Comparison of ENCODE assay signal across 11 cellular contexts in the genomic region with DNA sequence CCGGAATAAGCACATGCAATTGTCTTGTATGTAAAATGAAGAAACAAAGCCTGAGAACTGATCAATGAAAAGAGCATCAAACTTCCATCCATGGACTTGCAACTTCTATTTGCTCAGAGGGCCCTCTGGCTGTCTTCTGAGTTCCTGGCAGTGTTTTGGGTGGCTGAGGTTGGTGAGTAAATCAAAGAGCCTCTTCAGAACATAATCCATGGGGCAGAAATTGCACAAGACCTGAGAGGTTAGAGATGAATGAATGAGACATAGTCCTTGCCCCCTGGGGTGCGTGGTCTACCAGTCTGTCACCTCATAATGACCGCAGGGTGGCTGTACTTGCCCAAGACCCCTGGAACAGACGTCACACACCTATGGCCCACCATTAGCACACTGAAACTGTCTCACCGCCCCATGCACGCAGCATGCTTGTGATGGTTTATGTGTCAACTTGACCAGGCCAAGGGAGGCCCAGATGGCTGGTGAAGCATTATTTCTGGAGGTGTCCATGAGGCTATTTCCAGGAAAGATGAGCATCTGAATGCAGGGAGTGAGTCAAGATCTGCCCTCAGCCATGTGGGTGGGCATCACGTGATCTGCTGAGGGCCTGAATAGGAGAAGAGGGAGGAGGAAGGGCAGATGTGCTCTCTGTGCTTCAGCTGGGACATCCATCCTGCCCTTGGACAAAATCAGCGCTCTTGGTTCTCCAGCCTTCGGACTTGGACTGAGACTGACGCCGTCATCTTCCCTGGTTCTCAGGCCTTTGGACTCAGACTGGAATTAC. TPM values are rescaled to one million over a fixed set of nuclear protein-coding genes. Genes with fewer than 3 reads are reported as not detected.
DNase-seq lines count a peak whose midpoint lies in the region; ATAC-seq and TF ChIP-seq lines count a peak whose summit lies in the region.
"Had no signal": no experiment of that assay in that cellular context is flagged by ENCODE, and none has a peak within 500 bp of the region (broad histone marks: within the 10 kb centered on the region; RNA-seq: fewer than 3 reads in every experiment).

No MANE protein-coding gene starts in this region.

- no peaks in the 10 kb centered on the region for H3F3A ChIP-seq in GM23338 (replicated peaks; ENCODE audit: low read depth)

- H3K4me3 Mint-ChIP-seq in CD14-positive monocyte = peak overlapping the region; percentile 57 to 87
- no peak overlapping the region for H3K4me3 Mint-ChIP-seq in GM23338
- H3K4me3 Mint-ChIP-seq in activated CD8-positive, alpha-beta T cell treated with anti-CD3 and anti-CD28 coated beads, Interleukin-2, amount 10 ng/mL, durations not matched to agents 7 days and 5 days = peak overlapping the region; percentile 9
- H3K4me3 Mint-ChIP-seq in effector memory CD8-positive, alpha-beta T cell = no peak overlapping the region

- H3K27ac Mint-ChIP-seq in CD14-positive monocyte = peak overlapping the region; percentile 89 to 98 (median 96)
- no peak overlapping the region for H3K27ac Mint-ChIP-seq in GM23338
- H3K27ac Mint-ChIP-seq in activated CD8-positive, alpha-beta T cell treated with anti-CD3 and anti-CD28 coated beads, Interleukin-2, amount 10 ng/mL, durations not matched to agents 7 days and 5 days = peak overlapping the region; percentile 86
- peak overlapping the region in 1 of 2 donors; percentile 38 for H3K27ac Mint-ChIP-seq in effector memory CD8-positive, alpha-beta T cell

- H3K4me3 ChIP-seq in GM23338 = no peak overlapping the region
- no peak overlapping the region for H3K4me3 ChIP-seq in mesenchymal stem cell (ENCODE audit: insufficient read depth in 1 of 2, low read depth in 1 of 2, low read length in 2 of 2)

- H2AK5ac ChIP-seq in mesenchymal stem cell (ENCODE audit: low read length, severe bottlenecking) = peak overlapping the region; percentile 37

- peaks cover 29 to 45% of the 10 kb centered on the region in 2 donors for H3K36me3 Mint-ChIP-seq in CD14-positive monocyte
- H3K36me3 Mint-ChIP-seq in GM23338 (ENCODE audit: low read depth) = no peaks in the 10 kb centered on the region
- peaks cover 65% of the 10 kb centered on the region for H3K36me3 Mint-ChIP-seq in activated CD8-positive, alpha-beta T cell treated with anti-CD3 and anti-CD28 coated beads, Interleukin-2, amount 10 ng/mL, durations not matched to agents 7 days and 5 days (ENCODE audit: low read depth)
- peaks cover 3% of the 10 kb centered on the region for H3K36me3 Mint-ChIP-seq in effector memory CD8-positive, alpha-beta T cell (ENCODE audit: insufficient read depth)

- H3K27ac ChIP-seq in GM23338 (ENCODE audit: low read depth) (no peak overlapping the region), mesenchymal stem cell (ENCODE audit: low read length, poor library complexity, severe bottlenecking) (peak overlapping the region; percentile 91)

- no peak for ATAC-seq in GM23338
- ATAC-seq in activated CD8-positive, alpha-beta T cell treated with anti-CD3 and anti-CD28 coated beads, Interleukin-2, amount 10 ng/mL, durations not matched to agents 7 days and 5 days = no peak
- no peak for ATAC-seq in HG03139 (IDR thresholded peaks at IDR 0.05; ENCODE audit: unreplicated experiment)
- ATAC-seq in effector memory CD8-positive, alpha-beta T cell (replicated peaks) = no peak

- no peak overlapping the region for H3K14ac ChIP-seq in mesenchymal stem cell (ENCODE audit: low read length in 2 of 2)

- H3K79me1 ChIP-seq in mesenchymal stem cell (replicated peaks; ENCODE audit: low read length, poor library complexity, severe bottlenecking) = no peaks in the 10 kb centered on the region

- no peaks in the 10 kb centered on the region for H3K9me2 ChIP-seq in GM23338 (ENCODE audit: insufficient read depth)

- H4K20me1 ChIP-seq in GM23338 (replicated peaks; ENCODE audit: insufficient read depth) = no peaks in the 10 kb centered on the region

- H2BK12ac ChIP-seq in mesenchymal stem cell (ENCODE audit: low read length in 2 of 2) = no peak overlapping the region

- DNase-seq in CD14-positive monocyte (ENCODE audit: low spot score) (no peak), GM23338 (ENCODE audit: low spot score) (no peak), mesenchymal stem cell (peak; percentile 11), NCI-H1105 treated with DMSO at 0.1 percent for 48 hours (lab: John Stamatoyannopoulos, UW) (no peak), posterior vena cava (ENCODE audit: low spot score) (no peak)
- peak; percentile 36 for DNase-seq in activated CD8-positive, alpha-beta T cell treated with anti-CD3 and anti-CD28 coated beads, Interleukin-2, amount 10 ng/mL, durations not matched to agents 7 days and 5 days
- no peak for DNase-seq in effector memory CD8-positive, alpha-beta T cell
- DNase-seq: kidney; RPMI8226; stimulated activated CD4-positive, alpha-beta T cell treated with anti-CD3 and anti-CD28 coated beads, Interleukin-4, amount 100 ng/mL, for 4 hours had no signal

- H3K4me1 ChIP-seq in GM23338 (ENCODE audit: insufficient read depth) (peaks cover 16% of the 10 kb centered on the region), mesenchymal stem cell (ENCODE audit: control insufficient read depth, insufficient read depth, low read depth, low read length) (peaks cover 17% of the 10 kb centered on the region)

- 81% methylated on average over 10 of the region's 11 CpGs for WGBS in mesenchymal stem cell

- POLR2A ChIA-PET in activated CD8-positive, alpha-beta T cell treated with anti-CD3 and anti-CD28 coated beads, Interleukin-2, amount 10 ng/mL, durations not matched to agents 7 days and 5 days (lab: Charles Lee) = interaction anchor here (0.7 to 1.4 kb wide), 3 partner anchors 90 to 421 kb away, joined by 3 read pairs; no protein-coding TSS in a partner anchor

- intact Hi-C loops in CD14-positive monocyte (cut with micrococcal nuclease) = loop anchor here in 1 of 2 donors (5.0 kb wide), 1 partner anchor 42 kb away; no protein-coding TSS in a partner anchor
- intact Hi-C loops in posterior vena cava (cut with DNase I) = no loop called here

- H3K18ac ChIP-seq in mesenchymal stem cell (ENCODE audit: low read depth in 1 of 2, low read length in 2 of 2) = no peak overlapping the region

- no peak overlapping the region for H2BK120ac ChIP-seq in mesenchymal stem cell (ENCODE audit: low read depth, low read length)

- H3K4me1 Mint-ChIP-seq in CD14-positive monocyte (peaks cover 67% of the 10 kb centered on the region), GM23338 (peaks cover 14% of the 10 kb centered on the region)
- H3K4me1 Mint-ChIP-seq in activated CD8-positive, alpha-beta T cell treated with anti-CD3 and anti-CD28 coated beads, Interleukin-2, amount 10 ng/mL, durations not matched to agents 7 days and 5 days (ENCODE audit: low read depth) = peaks cover 76% of the 10 kb centered on the region
- peaks cover 7 to 13% of the 10 kb centered on the region in 2 donors for H3K4me1 Mint-ChIP-seq in effector memory CD8-positive, alpha-beta T cell (ENCODE audit: low read depth in 2 of 2)

- H3K23ac ChIP-seq in mesenchymal stem cell (ENCODE audit: low read length in 2 of 2) = no peak overlapping the region

- no peaks in the 10 kb centered on the region for H3K36me3 ChIP-seq in GM23338 (ENCODE audit: insufficient read depth)
- H3K36me3 ChIP-seq in mesenchymal stem cell (ENCODE audit: control insufficient read depth in 1 of 2, insufficient read depth in 2 of 2, low read depth in 1 of 2, low read length in 2 of 2) = no peaks in the 10 kb centered on the region

- CTCF ChIA-PET in activated CD8-positive, alpha-beta T cell treated with anti-CD3 and anti-CD28 coated beads, Interleukin-2, amount 10 ng/mL, durations not matched to agents 7 days and 5 days (lab: Charles Lee) = interaction anchor here (1.0 to 2.2 kb wide), 7 partner anchors 8 to 139 kb away, joined by 3 to 6 read pairs (median 4); a partner anchor contains a TSS

- 0 out of 2 replicates have a peak overlapping the region, but pooled peaks have one; percentile 48 for H3K4me2 ChIP-seq in GM23338
- no peak overlapping the region for H3K4me2 ChIP-seq in mesenchymal stem cell (ENCODE audit: low read length, poor library complexity, severe bottlenecking)

- H2BK5ac ChIP-seq in mesenchymal stem cell (ENCODE audit: low read depth, low read length, poor library complexity, severe bottlenecking) = peak overlapping the region; percentile 35

- peaks cover 0 to 3% (median 0%) of the 10 kb centered on the region in 7 donors for H3K9me3 Mint-ChIP-seq in CD14-positive monocyte
- no peaks in the 10 kb centered on the region for H3K9me3 Mint-ChIP-seq in GM23338
- H3K9me3 Mint-ChIP-seq in activated CD8-positive, alpha-beta T cell treated with anti-CD3 and anti-CD28 coated beads, Interleukin-2, amount 10 ng/mL, durations not matched to agents 7 days and 5 days (ENCODE audit: insufficient read depth) = no peaks in the 10 kb centered on the region
- H3K9me3 Mint-ChIP-seq in effector memory CD8-positive, alpha-beta T cell = no peaks in the 10 kb centered on the region

- H3K9me3 ChIP-seq in mesenchymal stem cell (ENCODE audit: control insufficient read depth, low read length) = no peaks in the 10 kb centered on the region

- H2BK15ac ChIP-seq in mesenchymal stem cell (ENCODE audit: low read depth, poor library complexity, severe bottlenecking) = no peak overlapping the region

- H3K9ac ChIP-seq in mesenchymal stem cell (ENCODE audit: low read length) = no peak overlapping the region

- no peak overlapping the region for H3K4ac ChIP-seq in mesenchymal stem cell (ENCODE audit: low read depth in 1 of 2, low read length in 2 of 2)

- H3K79me2 ChIP-seq in GM23338 (replicated peaks; ENCODE audit: insufficient read depth) = no peaks in the 10 kb centered on the region

- no peaks in the 10 kb centered on the region for H3K27me3 Mint-ChIP-seq in CD14-positive monocyte (ENCODE audit: low read depth in 3 of 3)
- peaks cover 7% of the 10 kb centered on the region for H3K27me3 Mint-ChIP-seq in GM23338 (ENCODE audit: insufficient read depth, low read depth, poor library complexity)
- H3K27me3 Mint-ChIP-seq in activated CD8-positive, alpha-beta T cell treated with anti-CD3 and anti-CD28 coated beads, Interleukin-2, amount 10 ng/mL, durations not matched to agents 7 days and 5 days (ENCODE audit: low read depth) = no peaks in the 10 kb centered on the region
- no peaks in the 10 kb centered on the region for H3K27me3 Mint-ChIP-seq in effector memory CD8-positive, alpha-beta T cell

- TF ChIP-seq CTCF in CD14-positive monocyte (IDR thresholded peaks at IDR 0.05) (no peak), GM23338 (conservative IDR thresholded peaks at IDR 0.05; ENCODE audit: low read depth in 2 of 2) (no peak)

- H4K91ac ChIP-seq in mesenchymal stem cell (ENCODE audit: low read length) = no peak overlapping the region

- no peak overlapping the region for H4K8ac ChIP-seq in mesenchymal stem cell (ENCODE audit: low read length)

- H3K27me3 ChIP-seq in GM23338 (ENCODE audit: insufficient read depth) (no peaks in the 10 kb centered on the region), mesenchymal stem cell (ENCODE audit: control insufficient read depth in 1 of 2, insufficient read depth in 1 of 2, low read length in 2 of 2) (peaks cover 0 to 26% of the 10 kb centered on the region in 2 experiments)

- H2AFZ ChIP-seq in GM23338 = peak overlapping the region; percentile 63; the same call in 1 of the 2 replicates
- H2AFZ ChIP-seq in mesenchymal stem cell (ENCODE audit: low read depth, low read length) = no peak overlapping the region

RNA-seq across cellular contexts. Expression of a gene that starts 8.3 kb away (rescaled TPM):
- polyA plus RNA-seq in CD14-positive monocyte (1 to 10 TPM; 3.6 to 5.8 TPM), GM23338 (2016; fragmentation: Nextera tagmentation; extraction: Ambion mirVana) (0.11 and 0.14 TPM in 2 replicates)
- 0.24 TPM in 1 of 2 replicates, not detected in the other for total RNA-seq in GM23338 (2014; rRNA removed; shearing (Covaris generic))
- total RNA-seq in activated CD8-positive, alpha-beta T cell treated with anti-CD3 and anti-CD28 coated beads, Interleukin-2, amount 10 ng/mL, durations not matched to agents 7 days and 5 days = 10 to 100 TPM; 18.3 to 20.7 TPM
- not detected for polyA plus RNA-seq in mesenchymal stem cell (2013, experiment 1 of 2)
- not detected for polyA plus RNA-seq in mesenchymal stem cell (2013, experiment 2 of 2)
- 1 to 10 TPM; 1.1 to 2.1 TPM for total RNA-seq in posterior vena cava

Comparison
In these comparisons a context has a peak if more than half of its experiments do, and no peak if none do; other contexts are left out.
1. DNase-seq: peak in activated CD8-positive, alpha-beta T cell treated with anti-CD3 and anti-CD28 coated beads, Interleukin-2, amount 10 ng/mL, durations not matched to agents 7 days and 5 days (single experiment) and mesenchymal stem cell (single experiment); none in CD14-positive monocyte (single experiment), GM23338 (single experiment), NCI-H1105 treated with DMSO at 0.1 percent for 48 hours (single experiment), posterior vena cava (single experiment) and effector memory CD8-positive, alpha-beta T cell (0 of 3).
2. H3K4me3 Mint-ChIP-seq: peak in CD14-positive monocyte (2 of 2) and activated CD8-positive, alpha-beta T cell treated with anti-CD3 and anti-CD28 coated beads, Interleukin-2, amount 10 ng/mL, durations not matched to agents 7 days and 5 days (single experiment); none in GM23338 (single experiment) and effector memory CD8-positive, alpha-beta T cell (0 of 2).
3. RNA of a gene that starts 8.3 kb away (total RNA-seq): 18.3 to 20.7 TPM in activated CD8-positive, alpha-beta T cell treated with anti-CD3 and anti-CD28 coated beads, Interleukin-2, amount 10 ng/mL, durations not matched to agents 7 days and 5 days; 1.1 to 2.1 TPM in posterior vena cava and 0.24 TPM in GM23338; every median in the first group is over 4 times any median in the second.